In the genomic region with DNA sequence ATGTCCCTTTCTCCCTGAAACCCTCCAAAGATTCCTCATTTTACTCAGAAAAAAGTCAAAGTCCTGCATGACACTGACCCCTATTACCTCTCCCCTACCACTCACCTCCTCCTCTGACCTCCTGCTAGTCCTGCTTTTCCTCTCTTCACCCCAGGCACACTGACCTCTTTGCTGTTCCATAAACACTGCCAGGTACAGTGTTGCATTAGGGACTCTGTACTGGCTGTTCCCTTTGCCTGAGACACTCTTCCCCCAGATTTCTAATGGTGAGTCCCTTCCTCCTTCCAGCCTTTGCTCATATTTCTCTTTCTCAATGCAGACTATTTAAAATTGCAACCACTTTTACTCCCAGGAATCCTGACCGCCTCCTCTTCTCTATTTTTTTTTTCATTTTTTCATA, we compare ENCODE assay signal across 7 cellular contexts.
"Had no signal": no experiment of that assay in that cellular context is flagged by ENCODE, and none has a peak within 500 bp of the region (broad histone marks: within the 10 kb centered on the region; RNA-seq: fewer than 3 reads in every experiment).

No MANE protein-coding gene starts in this region.

- ATAC-seq: HCT116, K562 had no signal

- H3K4me3 ChIP-seq: GM23248, HAP-1, K562 had no signal

- DNase-seq: GM23248, H7, IMR-90, KG1 had no signal

- H2AFZ ChIP-seq: GM23248 had no signal

- H3K9me3 ChIP-seq: HAP-1 had no signal

- H3K27ac ChIP-seq: GM23248 had no signal

- H3K36me3 ChIP-seq: HAP-1 had no signal

- H3K4me1 ChIP-seq: HAP-1 had no signal

- H3K9ac ChIP-seq: GM23248 had no signal
